2 cellular contexts compared by ENCODE assay signal in the genomic region with DNA sequence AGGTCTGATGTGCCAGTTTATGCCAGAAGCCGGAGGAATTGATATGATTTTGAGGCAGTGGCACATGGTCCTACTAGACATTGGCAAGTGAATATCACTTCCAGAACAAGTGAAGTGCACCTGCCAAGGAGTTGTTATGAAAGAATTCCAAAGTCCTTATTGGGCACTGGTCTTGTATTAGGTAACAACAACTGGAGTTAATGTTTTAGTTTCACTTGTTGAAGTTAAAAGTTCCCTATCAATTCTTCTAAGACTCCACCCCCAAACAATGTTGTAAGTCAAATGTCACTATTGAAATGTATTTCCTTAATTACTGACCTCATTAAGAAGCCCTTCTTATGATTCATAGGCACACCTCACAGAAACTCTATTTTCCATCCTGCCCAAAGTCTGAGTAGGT.
TF ChIP-seq lines count a peak whose summit lies in the region.

No MANE protein-coding gene starts in this region.

TF ChIP-seq in SK-N-SH, 30 proteins besides CTCF, POLR2A, EP300 and RAD21 (continued from another document):
- TF ChIP-seq, protein P1, sequence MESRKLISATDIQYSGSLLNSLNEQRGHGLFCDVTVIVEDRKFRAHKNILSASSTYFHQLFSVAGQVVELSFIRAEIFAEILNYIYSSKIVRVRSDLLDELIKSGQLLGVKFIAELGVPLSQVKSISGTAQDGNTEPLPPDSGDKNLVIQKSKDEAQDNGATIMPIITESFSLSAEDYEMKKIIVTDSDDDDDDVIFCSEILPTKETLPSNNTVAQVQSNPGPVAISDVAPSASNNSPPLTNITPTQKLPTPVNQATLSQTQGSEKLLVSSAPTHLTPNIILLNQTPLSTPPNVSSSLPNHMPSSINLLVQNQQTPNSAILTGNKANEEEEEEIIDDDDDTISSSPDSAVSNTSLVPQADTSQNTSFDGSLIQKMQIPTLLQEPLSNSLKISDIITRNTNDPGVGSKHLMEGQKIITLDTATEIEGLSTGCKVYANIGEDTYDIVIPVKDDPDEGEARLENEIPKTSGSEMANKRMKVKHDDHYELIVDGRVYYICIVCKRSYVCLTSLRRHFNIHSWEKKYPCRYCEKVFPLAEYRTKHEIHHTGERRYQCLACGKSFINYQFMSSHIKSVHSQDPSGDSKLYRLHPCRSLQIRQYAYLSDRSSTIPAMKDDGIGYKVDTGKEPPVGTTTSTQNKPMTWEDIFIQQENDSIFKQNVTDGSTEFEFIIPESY (IDR thresholded peaks at IDR 0.05; ENCODE audit: borderline replicate concordance, low read depth) = no peak
- TF ChIP-seq, protein P2, sequence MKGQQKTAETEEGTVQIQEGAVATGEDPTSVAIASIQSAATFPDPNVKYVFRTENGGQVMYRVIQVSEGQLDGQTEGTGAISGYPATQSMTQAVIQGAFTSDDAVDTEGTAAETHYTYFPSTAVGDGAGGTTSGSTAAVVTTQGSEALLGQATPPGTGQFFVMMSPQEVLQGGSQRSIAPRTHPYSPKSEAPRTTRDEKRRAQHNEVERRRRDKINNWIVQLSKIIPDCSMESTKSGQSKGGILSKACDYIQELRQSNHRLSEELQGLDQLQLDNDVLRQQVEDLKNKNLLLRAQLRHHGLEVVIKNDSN (IDR thresholded peaks at IDR 0.05; ENCODE audit: borderline replicate concordance, low read depth) = no peak
- no peak for TF ChIP-seq FOSL2 (IDR thresholded peaks at IDR 0.05; ENCODE audit: borderline replicate concordance, low read depth)
- TF ChIP-seq, protein P3, sequence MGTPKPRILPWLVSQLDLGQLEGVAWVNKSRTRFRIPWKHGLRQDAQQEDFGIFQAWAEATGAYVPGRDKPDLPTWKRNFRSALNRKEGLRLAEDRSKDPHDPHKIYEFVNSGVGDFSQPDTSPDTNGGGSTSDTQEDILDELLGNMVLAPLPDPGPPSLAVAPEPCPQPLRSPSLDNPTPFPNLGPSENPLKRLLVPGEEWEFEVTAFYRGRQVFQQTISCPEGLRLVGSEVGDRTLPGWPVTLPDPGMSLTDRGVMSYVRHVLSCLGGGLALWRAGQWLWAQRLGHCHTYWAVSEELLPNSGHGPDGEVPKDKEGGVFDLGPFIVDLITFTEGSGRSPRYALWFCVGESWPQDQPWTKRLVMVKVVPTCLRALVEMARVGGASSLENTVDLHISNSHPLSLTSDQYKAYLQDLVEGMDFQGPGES (IDR thresholded peaks at IDR 0.05; ENCODE audit: low read depth, low read length) = no peak
- TF ChIP-seq, protein P4, sequence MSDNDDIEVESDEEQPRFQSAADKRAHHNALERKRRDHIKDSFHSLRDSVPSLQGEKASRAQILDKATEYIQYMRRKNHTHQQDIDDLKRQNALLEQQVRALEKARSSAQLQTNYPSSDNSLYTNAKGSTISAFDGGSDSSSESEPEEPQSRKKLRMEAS (IDR thresholded peaks at IDR 0.05; ENCODE audit: low read depth) = no peak
- TF ChIP-seq NRF1 (IDR thresholded peaks at IDR 0.05; ENCODE audit: low read depth, low read length) = no peak
- no peak for TF ChIP-seq RCOR1 (IDR thresholded peaks at IDR 0.05; ENCODE audit: low read length)
- TF ChIP-seq YY1 (IDR thresholded peaks at IDR 0.05; ENCODE audit: low read depth) = no peak
- TF ChIP-seq GATA2 (CRISPR knock-in tag; IDR thresholded peaks at IDR 0.05) = no peak
- no peak for TF ChIP-seq POLR2AphosphoS5 (IDR thresholded peaks at IDR 0.05; ENCODE audit: low read depth, low read length)
- TF ChIP-seq TAF1 (IDR thresholded peaks at IDR 0.05; ENCODE audit: borderline replicate concordance, low read depth, low read length) = no peak
- TF ChIP-seq FOXM1 (IDR thresholded peaks at IDR 0.05; ENCODE audit: low read depth) = no peak
- no peak for TF ChIP-seq SMC3 (IDR thresholded peaks at IDR 0.05; ENCODE audit: low read depth, low read length)
- TF ChIP-seq, protein P5, sequence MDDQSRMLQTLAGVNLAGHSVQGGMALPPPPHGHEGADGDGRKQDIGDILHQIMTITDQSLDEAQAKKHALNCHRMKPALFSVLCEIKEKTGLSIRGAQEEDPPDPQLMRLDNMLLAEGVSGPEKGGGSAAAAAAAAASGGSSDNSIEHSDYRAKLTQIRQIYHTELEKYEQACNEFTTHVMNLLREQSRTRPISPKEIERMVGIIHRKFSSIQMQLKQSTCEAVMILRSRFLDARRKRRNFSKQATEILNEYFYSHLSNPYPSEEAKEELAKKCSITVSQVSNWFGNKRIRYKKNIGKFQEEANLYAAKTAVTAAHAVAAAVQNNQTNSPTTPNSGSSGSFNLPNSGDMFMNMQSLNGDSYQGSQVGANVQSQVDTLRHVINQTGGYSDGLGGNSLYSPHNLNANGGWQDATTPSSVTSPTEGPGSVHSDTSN (IDR thresholded peaks at IDR 0.05) = no peak
- no peak for TF ChIP-seq RXRA (IDR thresholded peaks at IDR 0.05; ENCODE audit: borderline replicate concordance, low read depth)

TF ChIP-seq in SK-N-SH treated with all-trans-retinoic acid at 6 μM for 48 hours, 23 proteins besides CTCF, POLR2A, EP300 and RAD21 (continued from another document):
- TF ChIP-seq, protein P6, sequence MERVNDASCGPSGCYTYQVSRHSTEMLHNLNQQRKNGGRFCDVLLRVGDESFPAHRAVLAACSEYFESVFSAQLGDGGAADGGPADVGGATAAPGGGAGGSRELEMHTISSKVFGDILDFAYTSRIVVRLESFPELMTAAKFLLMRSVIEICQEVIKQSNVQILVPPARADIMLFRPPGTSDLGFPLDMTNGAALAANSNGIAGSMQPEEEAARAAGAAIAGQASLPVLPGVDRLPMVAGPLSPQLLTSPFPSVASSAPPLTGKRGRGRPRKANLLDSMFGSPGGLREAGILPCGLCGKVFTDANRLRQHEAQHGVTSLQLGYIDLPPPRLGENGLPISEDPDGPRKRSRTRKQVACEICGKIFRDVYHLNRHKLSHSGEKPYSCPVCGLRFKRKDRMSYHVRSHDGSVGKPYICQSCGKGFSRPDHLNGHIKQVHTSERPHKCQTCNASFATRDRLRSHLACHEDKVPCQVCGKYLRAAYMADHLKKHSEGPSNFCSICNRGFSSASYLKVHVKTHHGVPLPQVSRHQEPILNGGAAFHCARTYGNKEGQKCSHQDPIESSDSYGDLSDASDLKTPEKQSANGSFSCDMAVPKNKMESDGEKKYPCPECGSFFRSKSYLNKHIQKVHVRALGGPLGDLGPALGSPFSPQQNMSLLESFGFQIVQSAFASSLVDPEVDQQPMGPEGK (CRISPR knock-in tag; IDR thresholded peaks at IDR 0.05; ENCODE audit: borderline replicate concordance) = no peak
- TF ChIP-seq, protein P7, sequence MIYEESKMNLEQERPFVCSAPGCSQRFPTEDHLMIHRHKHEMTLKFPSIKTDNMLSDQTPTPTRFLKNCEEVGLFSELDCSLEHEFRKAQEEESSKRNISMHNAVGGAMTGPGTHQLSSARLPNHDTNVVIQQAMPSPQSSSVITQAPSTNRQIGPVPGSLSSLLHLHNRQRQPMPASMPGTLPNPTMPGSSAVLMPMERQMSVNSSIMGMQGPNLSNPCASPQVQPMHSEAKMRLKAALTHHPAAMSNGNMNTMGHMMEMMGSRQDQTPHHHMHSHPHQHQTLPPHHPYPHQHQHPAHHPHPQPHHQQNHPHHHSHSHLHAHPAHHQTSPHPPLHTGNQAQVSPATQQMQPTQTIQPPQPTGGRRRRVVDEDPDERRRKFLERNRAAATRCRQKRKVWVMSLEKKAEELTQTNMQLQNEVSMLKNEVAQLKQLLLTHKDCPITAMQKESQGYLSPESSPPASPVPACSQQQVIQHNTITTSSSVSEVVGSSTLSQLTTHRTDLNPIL (CRISPR knock-in tag; IDR thresholded peaks at IDR 0.05; ENCODE audit: low read depth) = no peak
- no peak for TF ChIP-seq PPARA (CRISPR knock-in tag; IDR thresholded peaks at IDR 0.05; ENCODE audit: borderline replicate concordance)
